In genomic region chr12:85711735-85712390, GRCh38 we compare ENCODE assay signal across 24 cellular contexts.
A peak's percentile ranks its signal among the peaks of the same experiment; 100 is the strongest.
DNase-seq lines count a peak whose midpoint lies in the region; ATAC-seq and TF ChIP-seq lines count a peak whose summit lies in the region.
"Had no signal": no experiment of that assay in that cellular context is flagged by ENCODE, and none has a peak within 500 bp of the region (broad histone marks: within the 10 kb centered on the region; RNA-seq: fewer than 3 reads in every experiment).

No MANE protein-coding gene starts in this region.

- no peaks in the 10 kb centered on the region for H3K4me1 ChIP-seq in body of pancreas
- peaks cover 0 to 13% of the 10 kb centered on the region in 2 donors for H3K4me1 ChIP-seq in gastrocnemius medialis
- no peaks in the 10 kb centered on the region for H3K4me1 ChIP-seq in transverse colon
- H3K4me1 ChIP-seq: A549, right lobe of liver had no signal

- no peak overlapping the region for H3K4me3 Mint-ChIP-seq in activated CD4-positive, alpha-beta T cell treated with anti-CD3 and anti-CD28 coated beads, Interleukin-2, amount 10 ng/mL, durations not matched to agents 24 days and 14 days
- H3K4me3 Mint-ChIP-seq: activated naive CD8-positive, alpha-beta T cell treated with anti-CD3 and anti-CD28 coated beads, Interleukin-2, amount 10 ng/mL, durations not matched to agents 7 days and 5 days; activated T-helper 1 cell treated with anti-CD3 and anti-CD28 coated beads, Interleukin-12 subunit alpha, Interleukin-12 subunit beta, Interleukin-2, Interleukin-4 antibody, amounts not matched to agents 30 ng/mL and 10 ng/mL and 1 ng/mL, durations not matched to agents 14 hours and 24 hours and 36 hours; CD4-positive, alpha-beta T cell; dendritic cell treated with granulocyte-macrophage colony-stimulating factor and Interleukin-4, amounts not matched to agents 40 ng/mL and 50 ng/mL, for 4 days; HFFc6; T-helper 2 cell treated with Interferon-gamma antibody and Interleukin-4, amounts not matched to agents 5 μg/mL and 100 μg/mL, for 36 hours had no signal

- H3K9me3 Mint-ChIP-seq in activated CD4-positive, alpha-beta T cell treated with anti-CD3 and anti-CD28 coated beads, Interleukin-2, amount 10 ng/mL, durations not matched to agents 24 days and 14 days, result no peaks in the 10 kb centered on the region
- H3K9me3 Mint-ChIP-seq: activated naive CD8-positive, alpha-beta T cell treated with anti-CD3 and anti-CD28 coated beads, Interleukin-2, amount 10 ng/mL, durations not matched to agents 7 days and 5 days; activated T-helper 1 cell treated with anti-CD3 and anti-CD28 coated beads, Interleukin-12 subunit alpha, Interleukin-12 subunit beta, Interleukin-2, Interleukin-4 antibody, amounts not matched to agents 30 ng/mL and 10 ng/mL and 1 ng/mL, durations not matched to agents 14 hours and 24 hours and 36 hours had no signal

- intact Hi-C loops in body of pancreas (cut with DNase I) (no loop called here), left ventricle myocardium superior (cut with micrococcal nuclease) (no loop called here), gastrocnemius medialis (cut with DNase I; ENCODE audit: low total_unique reads) (no loop called here), transverse colon (cut with DNase I; ENCODE audit: low total_unique reads) (no loop called here)
- intact Hi-C loops in activated CD4-positive, alpha-beta T cell treated with anti-CD3 and anti-CD28 coated beads, Interleukin-2, amount 10 ng/mL, durations not matched to agents 24 days and 14 days (cut with micrococcal nuclease), result no loop called here

- H3K36me3 ChIP-seq in body of pancreas (replicated peaks in 1 of 2; ENCODE audit: insufficient read depth in 1 of 2, low read depth in 2 of 2), result no peaks in the 10 kb centered on the region
- no peaks in the 10 kb centered on the region for H3K36me3 ChIP-seq in gastrocnemius medialis
- H3K36me3 ChIP-seq in transverse colon, result no peaks in the 10 kb centered on the region
- H3K36me3 ChIP-seq: right lobe of liver had no signal

- no peak for TF ChIP-seq EP300 in transverse colon (IDR thresholded peaks at IDR 0.05; ENCODE audit: low read depth)

- DNase-seq in AG20443 (ENCODE audit: low spot score) (peak; percentile 20), body of pancreas (no peak), left ventricle myocardium superior (peak; percentile 52), gastrocnemius medialis (peak; percentile 46 to 63), transverse colon (no peak)
- no peak for DNase-seq in stimulated activated CD4-positive, alpha-beta T cell treated with anti-CD3 and anti-CD28 coated beads, Interleukin-2, amount 100 ng/mL, for 24 hours
- no peak for DNase-seq in activated CD4-positive, alpha-beta T cell treated with anti-CD3 and anti-CD28 coated beads, Interleukin-2, amount 10 ng/mL, durations not matched to agents 24 days and 14 days
- DNase-seq: activated CD8-positive, alpha-beta memory T cell treated with anti-CD3 and anti-CD28 coated beads for 24 hours; activated naive CD8-positive, alpha-beta T cell treated with anti-CD3 and anti-CD28 coated beads, Interleukin-2, amount 10 ng/mL, durations not matched to agents 7 days and 5 days; CD4-positive, alpha-beta T cell; HFFc6; MV-4-11; NCI-H187; NCI-H345; occipital lobe; PC-9; stimulated activated naive CD4-positive, alpha-beta T cell had no signal

- H3K4me3 ChIP-seq in body of pancreas, result no peak overlapping the region
- H3K4me3 ChIP-seq in gastrocnemius medialis, result no peak overlapping the region
- no peak overlapping the region for H3K4me3 ChIP-seq in transverse colon
- H3K4me3 ChIP-seq: A549, PC-9, right lobe of liver had no signal

- ATAC-seq in body of pancreas, result peak; percentile 47
- peak; percentile 96 for ATAC-seq in left ventricle myocardium superior
- ATAC-seq in gastrocnemius medialis, result peak; percentile 81 to 94
- ATAC-seq in HG03432 (IDR thresholded peaks at IDR 0.05; ENCODE audit: unreplicated experiment), result no peak
- ATAC-seq: A549, left colon, right lobe of liver had no signal

- no peaks in the 10 kb centered on the region for H3K36me3 Mint-ChIP-seq in activated CD4-positive, alpha-beta T cell treated with anti-CD3 and anti-CD28 coated beads, Interleukin-2, amount 10 ng/mL, durations not matched to agents 24 days and 14 days (ENCODE audit: low read depth)
- H3K36me3 Mint-ChIP-seq: activated naive CD8-positive, alpha-beta T cell treated with anti-CD3 and anti-CD28 coated beads, Interleukin-2, amount 10 ng/mL, durations not matched to agents 7 days and 5 days had no signal

- H3K4me1 Mint-ChIP-seq in activated CD4-positive, alpha-beta T cell treated with anti-CD3 and anti-CD28 coated beads, Interleukin-2, amount 10 ng/mL, durations not matched to agents 24 days and 14 days, result no peaks in the 10 kb centered on the region
- H3K4me1 Mint-ChIP-seq: activated naive CD8-positive, alpha-beta T cell treated with anti-CD3 and anti-CD28 coated beads, Interleukin-2, amount 10 ng/mL, durations not matched to agents 7 days and 5 days had no signal

- no peaks in the 10 kb centered on the region for H3K27me3 Mint-ChIP-seq in activated CD4-positive, alpha-beta T cell treated with anti-CD3 and anti-CD28 coated beads, Interleukin-2, amount 10 ng/mL, durations not matched to agents 24 days and 14 days
- H3K27me3 Mint-ChIP-seq: activated naive CD8-positive, alpha-beta T cell treated with anti-CD3 and anti-CD28 coated beads, Interleukin-2, amount 10 ng/mL, durations not matched to agents 7 days and 5 days; CD4-positive, alpha-beta T cell; dendritic cell treated with granulocyte-macrophage colony-stimulating factor and Interleukin-4, amounts not matched to agents 40 ng/mL and 50 ng/mL, for 4 days had no signal

- H3K27ac ChIP-seq in body of pancreas, result no peak overlapping the region
- H3K27ac ChIP-seq in gastrocnemius medialis, result peak overlapping the region in 3 of 4 donors; percentile 55 to 66 (median 57)
- no peak overlapping the region for H3K27ac ChIP-seq in transverse colon
- H3K27ac ChIP-seq: A549, PC-9, right lobe of liver had no signal

- H3K9me3 ChIP-seq in body of pancreas (no peaks in the 10 kb centered on the region), gastrocnemius medialis (no peaks in the 10 kb centered on the region), transverse colon (no peaks in the 10 kb centered on the region)
- H3K9me3 ChIP-seq: A549 had no signal

- WGBS in body of pancreas, 2 donors, result 85 to 91% methylated on average over 4 of the region's 4 CpGs
- WGBS in transverse colon (ENCODE audit: low coverage in 1 of 2), 2 donors, result 69 to 86% methylated on average over 2 to 4 of the region's 4 CpGs

- TF ChIP-seq POLR2A in body of pancreas (IDR thresholded peaks at IDR 0.05) (no peak), gastrocnemius medialis (IDR thresholded peaks at IDR 0.05) (no peak), transverse colon (IDR thresholded peaks at IDR 0.05) (no peak)

- H3K27ac Mint-ChIP-seq in activated CD4-positive, alpha-beta T cell treated with anti-CD3 and anti-CD28 coated beads, Interleukin-2, amount 10 ng/mL, durations not matched to agents 24 days and 14 days, result no peak overlapping the region
- H3K27ac Mint-ChIP-seq: activated naive CD8-positive, alpha-beta T cell treated with anti-CD3 and anti-CD28 coated beads, Interleukin-2, amount 10 ng/mL, durations not matched to agents 7 days and 5 days; activated T-helper 1 cell treated with anti-CD3 and anti-CD28 coated beads, Interleukin-12 subunit alpha, Interleukin-12 subunit beta, Interleukin-2, Interleukin-4 antibody, amounts not matched to agents 30 ng/mL and 10 ng/mL and 1 ng/mL, durations not matched to agents 14 hours and 24 hours and 36 hours; CD4-positive, alpha-beta T cell; dendritic cell treated with granulocyte-macrophage colony-stimulating factor and Interleukin-4, amounts not matched to agents 40 ng/mL and 50 ng/mL, for 4 days; HFFc6; T-helper 2 cell treated with Interferon-gamma antibody and Interleukin-4, amounts not matched to agents 5 μg/mL and 100 μg/mL, for 36 hours had no signal

- in situ Hi-C loops in gastrocnemius medialis (cut with MboI; ENCODE audit: low sequenced_read_pairs in 4 of 4) (no loop called here), transverse colon (cut with MboI; ENCODE audit: low pct_ligation_motif_present in 1 of 4, low pct_unique_long_range_greater_than_20kb in 1 of 4, low sequenced_read_pairs in 3 of 4) (no loop called here)

- TF ChIP-seq CTCF in body of pancreas (IDR thresholded peaks at IDR 0.05), result no peak
- no peak for TF ChIP-seq CTCF in gastrocnemius medialis (IDR thresholded peaks at IDR 0.05 in 4 of 5, conservative IDR thresholded peaks at IDR 0.05 in 1 of 5)
- TF ChIP-seq CTCF in transverse colon (IDR thresholded peaks at IDR 0.05), result no peak

- H3K27me3 ChIP-seq in body of pancreas (no peaks in the 10 kb centered on the region), gastrocnemius medialis (no peaks in the 10 kb centered on the region), transverse colon (no peaks in the 10 kb centered on the region)
- H3K27me3 ChIP-seq: right lobe of liver had no signal

Comparison
In these comparisons a context has a peak if more than half of its experiments do, and no peak if none do; other contexts are left out.
1. DNase-seq: peak in AG20443 (single experiment), left ventricle myocardium superior (single experiment) and gastrocnemius medialis (2 of 2); none in body of pancreas (0 of 4), transverse colon (single experiment), stimulated activated CD4-positive, alpha-beta T cell treated with anti-CD3 and anti-CD28 coated beads, Interleukin-2, amount 100 ng/mL, for 24 hours (0 of 2) and activated CD4-positive, alpha-beta T cell treated with anti-CD3 and anti-CD28 coated beads, Interleukin-2, amount 10 ng/mL, durations not matched to agents 24 days and 14 days (single experiment).
2. H3K27ac ChIP-seq: peak in gastrocnemius medialis (3 of 4); none in body of pancreas (0 of 4) and transverse colon (0 of 4).